ENCODE assay signal across 8 cellular contexts in genomic region chr15:37098468-37099320, GRCh38. TPM values are rescaled to one million over a fixed set of nuclear protein-coding genes. Genes with fewer than 3 reads are reported as not detected.
DNase-seq lines count a peak whose midpoint lies in the region; ATAC-seq and TF ChIP-seq lines count a peak whose summit lies in the region.

No MANE protein-coding gene starts in this region.

- H3K27ac ChIP-seq in RWPE2 (ENCODE audit: poor library complexity, severe bottlenecking) = no peak overlapping the region
- H3K27ac ChIP-seq in vagina = peak overlapping the region; percentile 95

- no peak for TF ChIP-seq POLR2A in vagina (IDR thresholded peaks at IDR 0.05)

- H3K9ac ChIP-seq in endocrine pancreas (ENCODE audit: control insufficient read depth, insufficient read depth, low read length) = peak overlapping the region; percentile 97

- H3K36me3 Mint-ChIP-seq in mesothelial cell of epicardium = peaks cover 38% of the 10 kb centered on the region

- intact Hi-C loops in vagina (cut with DNase I) = loop anchor here (5.0 kb wide), 2 partner anchors 76 to 211 kb away; no protein-coding TSS in a partner anchor

- H3K27me3 ChIP-seq in RWPE2 (ENCODE audit: insufficient read depth, poor library complexity, severe bottlenecking) (peaks cover 93% of the 10 kb centered on the region), endocrine pancreas (ENCODE audit: control insufficient read depth, insufficient read depth, low read length) (no peaks in the 10 kb centered on the region), vagina (no peaks in the 10 kb centered on the region)

- H3K27ac Mint-ChIP-seq in mesothelial cell of epicardium = peak overlapping the region; percentile 100

- DNase-seq in NOMO-1 (lab: John Stamatoyannopoulos, UW; ENCODE audit: unreplicated experiment in 2 of 2) (peak; percentile 21 to 43), NOMO-1 treated with dmso at 0.1 percent for 144 hours (lab: John Stamatoyannopoulos, UW; ENCODE audit: unreplicated experiment) (no peak), RWPE2 (ENCODE audit: low spot score) (no peak), mesothelial cell of epicardium (ENCODE audit: low spot score in 2 of 2, unreplicated experiment in 2 of 2) (peak in 1 of 2 experiments; percentile 53), vagina (ENCODE audit: extremely low spot score in 2 of 2) (no peak), KG1 (lab: John Stamatoyannopoulos, UW) (no peak)

- peaks cover 2% of the 10 kb centered on the region for H3K27me3 Mint-ChIP-seq in mesothelial cell of epicardium (ENCODE audit: low read depth)

- peak overlapping the region; percentile 98 for H3K4me3 Mint-ChIP-seq in mesothelial cell of epicardium

- no peaks in the 10 kb centered on the region for H3K9me3 Mint-ChIP-seq in mesothelial cell of epicardium

- peaks cover 16% of the 10 kb centered on the region for H3K4me1 Mint-ChIP-seq in mesothelial cell of epicardium

- no peaks in the 10 kb centered on the region for H3K9me3 ChIP-seq in RWPE2 (ENCODE audit: severe bottlenecking)
- no peaks in the 10 kb centered on the region for H3K9me3 ChIP-seq in endocrine pancreas (ENCODE audit: control insufficient read depth, low read length)
- H3K9me3 ChIP-seq in vagina = no peaks in the 10 kb centered on the region

- H3K4me1 ChIP-seq in RWPE2 (ENCODE audit: insufficient read depth, poor library complexity, severe bottlenecking) (peaks cover 16% of the 10 kb centered on the region), endocrine pancreas (ENCODE audit: control insufficient read depth, insufficient read depth, low read length) (peaks cover 2% of the 10 kb centered on the region), vagina (peaks cover 19% of the 10 kb centered on the region)

- H3K36me3 ChIP-seq in RWPE2 (ENCODE audit: low read depth) = no peaks in the 10 kb centered on the region
- H3K36me3 ChIP-seq in endocrine pancreas (ENCODE audit: control insufficient read depth, insufficient read depth, low read length) = peaks cover 19% of the 10 kb centered on the region
- H3K36me3 ChIP-seq in vagina = no peaks in the 10 kb centered on the region

- ATAC-seq in HG02759 (IDR thresholded peaks at IDR 0.05; ENCODE audit: unreplicated experiment) (peak; percentile 46), RWPE2 (ENCODE audit: low read depth) (peak; percentile 15)

- no peak for TF ChIP-seq CTCF in RWPE2 (IDR thresholded peaks at IDR 0.05; ENCODE audit: poor library complexity, severe bottlenecking)
- no peak for TF ChIP-seq CTCF in mesothelial cell of epicardium (IDR thresholded peaks at IDR 0.05; ENCODE audit: unreplicated experiment)
- TF ChIP-seq CTCF in vagina (IDR thresholded peaks at IDR 0.05) = no peak

- H3K4me3 ChIP-seq in RWPE2 (ENCODE audit: severe bottlenecking) (peak overlapping the region; percentile 65), endocrine pancreas (ENCODE audit: control insufficient read depth, insufficient read depth, low read length) (peak overlapping the region; percentile 96), vagina (peak overlapping the region; percentile 74 to 80)

RNA-seq across cellular contexts. Expression of gene MEIS2, which starts 1.7 kb away (rescaled TPM):
- 377 to 397 TPM (median 379 TPM) in 3 replicates for total RNA-seq in mesothelial cell of epicardium
- total RNA-seq in vagina = 76.9 TPM

Comparison
In these comparisons a context has a peak if more than half of its experiments do, and no peak if none do; other contexts are left out.
1. DNase-seq: peak in NOMO-1 (2 of 2); none in NOMO-1 treated with dmso at 0.1 percent for 144 hours (single experiment), RWPE2 (single experiment), vagina (0 of 2) and KG1 (single experiment).
2. Peak in every context shown above with its lines, with median percentiles within 50 percentile points of each other: H3K4me3 ChIP-seq.